27 cellular contexts compared by ENCODE assay signal in the genomic region with DNA sequence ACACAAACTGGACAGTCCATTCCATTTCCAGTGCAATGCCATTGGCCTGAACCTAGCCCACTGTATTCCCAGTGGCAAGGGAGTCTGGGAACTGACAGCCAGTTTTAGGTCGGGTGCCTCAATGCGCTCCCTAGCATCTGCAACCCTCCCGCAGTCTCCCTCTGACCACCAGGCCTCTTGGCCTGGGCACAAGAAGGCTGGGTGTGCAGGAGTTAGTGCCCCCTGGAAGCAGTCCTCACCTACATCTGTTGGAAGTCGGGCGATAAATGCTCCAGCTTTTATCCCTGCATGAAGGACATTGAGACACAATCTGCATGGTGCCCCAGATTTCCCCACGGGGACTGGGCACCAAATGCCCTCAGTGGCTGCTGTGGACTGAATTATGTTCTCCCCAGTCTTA. TPM values are rescaled to one million over a fixed set of nuclear protein-coding genes. Genes with fewer than 3 reads are reported as not detected.
DNase-seq lines count a peak whose midpoint lies in the region; ATAC-seq and TF ChIP-seq lines count a peak whose summit lies in the region.
"Had no signal": no experiment of that assay in that cellular context is flagged by ENCODE, and none has a peak within 500 bp of the region (broad histone marks: within the 10 kb centered on the region; RNA-seq: fewer than 3 reads in every experiment).

No MANE protein-coding gene starts in this region.

- DNase-seq in activated CD4-positive, alpha-beta T cell treated with anti-CD3 and anti-CD28 coated beads for 1 hour: peak; percentile 5
- DNase-seq in activated CD4-positive, alpha-beta T cell treated with anti-CD3 and anti-CD28 coated beads for 36 hours: no peak
- peak; percentile 1 for DNase-seq in DND-41
- DNase-seq in glutamatergic neuron: peak; percentile 1
- DNase-seq in sciatic nerve (ENCODE audit: low spot score): peak; percentile 19
- DNase-seq in stimulated activated CD4-positive, alpha-beta T cell treated with anti-CD3 and anti-CD28 coated beads, Interleukin-12 subunit alpha, Interleukin-12 subunit beta, amount 100 ng/mL, for 4 hours: no peak
- DNase-seq in NCI-H446 treated with DMSO at 0.1 percent for 48 hours (lab: John Stamatoyannopoulos, UW): no peak
- no peak for DNase-seq in SIG-M5 treated with dmso at 0.1 percent for 504 hours (lab: John Stamatoyannopoulos, UW; ENCODE audit: unreplicated experiment)
- DNase-seq: activated CD4-positive, alpha-beta memory T cell treated with anti-CD3 and anti-CD28 coated beads for 36 hours; activated naive CD4-positive, alpha-beta T cell treated with Interleukin-2 at 50 U/mL for 16 hours; AML-193; anterior cingulate cortex; dermis blood vessel endothelial cell; DMS79; kidney glomerular epithelial cell; NCI-H2081 treated with DMSO at 0.1 percent for 48 hours; NCI-H345; NCI-H82; nucleus accumbens; T1000 had no signal

- no peaks in the 10 kb centered on the region for H3K79me2 ChIP-seq in DND-41 (ENCODE audit: insufficient read depth, low read length)

- H3K4me2 ChIP-seq in DND-41 (ENCODE audit: insufficient read depth, low read length): no peak overlapping the region

- no peaks in the 10 kb centered on the region for H3K27me3 ChIP-seq in DND-41 (ENCODE audit: insufficient read depth, low read length, poor library complexity)
- H3K27me3 ChIP-seq: cardiac muscle cell had no signal

- CTCF ChIA-PET in activated CD4-positive, alpha-beta T cell treated with anti-CD3 and anti-CD28 coated beads for 36 hours (lab: Charles Lee): interaction anchor here (0.6 kb wide), 1 partner anchor 413 kb away, joined by 3 read pairs; no protein-coding TSS in a partner anchor

- intact Hi-C loops in activated CD4-positive, alpha-beta T cell treated with anti-CD3 and anti-CD28 coated beads for 36 hours (cut with DNase I, micrococcal nuclease): no loop called here
- intact Hi-C loops in sciatic nerve (cut with DNase I): no loop called here

- H3K4me1 ChIP-seq in DND-41 (ENCODE audit: insufficient read depth, low read length): peaks cover 24% of the 10 kb centered on the region

- H3K4me1 Mint-ChIP-seq in activated CD4-positive, alpha-beta T cell treated with anti-CD3 and anti-CD28 coated beads for 36 hours: no peaks in the 10 kb centered on the region
- H3K4me1 Mint-ChIP-seq in glutamatergic neuron (ENCODE audit: low read depth, unreplicated experiment): peaks cover 9% of the 10 kb centered on the region

- no peaks in the 10 kb centered on the region for H4K20me1 ChIP-seq in DND-41 (ENCODE audit: insufficient read depth, low read length)

- H3K27me3 Mint-ChIP-seq in activated CD4-positive, alpha-beta T cell treated with anti-CD3 and anti-CD28 coated beads for 36 hours: peaks cover 3% of the 10 kb centered on the region
- peaks cover 6% of the 10 kb centered on the region for H3K27me3 Mint-ChIP-seq in glutamatergic neuron (ENCODE audit: unreplicated experiment)

- no peaks in the 10 kb centered on the region for H3K36me3 ChIP-seq in DND-41 (ENCODE audit: insufficient read depth, low read length)
- H3K36me3 ChIP-seq: cardiac muscle cell, gastroesophageal sphincter, tibial nerve had no signal

- no peaks in the 10 kb centered on the region for H3K36me3 Mint-ChIP-seq in activated CD4-positive, alpha-beta T cell treated with anti-CD3 and anti-CD28 coated beads for 36 hours (ENCODE audit: low read depth)
- peaks cover 6% of the 10 kb centered on the region for H3K36me3 Mint-ChIP-seq in glutamatergic neuron (ENCODE audit: unreplicated experiment)
- H3K36me3 Mint-ChIP-seq: activated CD4-positive, alpha-beta memory T cell treated with anti-CD3 and anti-CD28 coated beads for 36 hours; memory B cell had no signal

- H3K9ac ChIP-seq in DND-41 (ENCODE audit: low read depth, low read length): no peak overlapping the region

- no peak overlapping the region for H3K27ac ChIP-seq in DND-41 (ENCODE audit: low read length)
- H3K27ac ChIP-seq: cardiac muscle cell, gastroesophageal sphincter, tibial nerve had no signal

- H3K4me3 ChIP-seq in DND-41 (ENCODE audit: low read depth in 1 of 2, low read length in 2 of 2): no peak overlapping the region
- H3K4me3 ChIP-seq: cardiac muscle cell, gastroesophageal sphincter, tibial nerve had no signal

- TF ChIP-seq CTCF in DND-41 (IDR thresholded peaks at IDR 0.05; ENCODE audit: borderline replicate concordance, extremely low read depth, low read length, poor library complexity, severe bottlenecking): no peak
- TF ChIP-seq CTCF in glutamatergic neuron (IDR thresholded peaks at IDR 0.05; ENCODE audit: partially characterized antibody, unreplicated experiment): no peak

- no peaks in the 10 kb centered on the region for H3K9me3 ChIP-seq in DND-41 (ENCODE audit: insufficient read depth, low read length, severe bottlenecking)

- H2AFZ ChIP-seq in DND-41 (ENCODE audit: low read depth, low read length): no peak overlapping the region

- no peak overlapping the region for H3K27ac Mint-ChIP-seq in activated CD4-positive, alpha-beta T cell treated with anti-CD3 and anti-CD28 coated beads for 36 hours
- no peak overlapping the region for H3K27ac Mint-ChIP-seq in glutamatergic neuron (ENCODE audit: unreplicated experiment)
- H3K27ac Mint-ChIP-seq: activated CD4-positive, alpha-beta memory T cell treated with anti-CD3 and anti-CD28 coated beads for 36 hours; memory B cell; stimulated activated naive CD8-positive, alpha-beta T cell treated with anti-CD3 and anti-CD28 coated beads, Interleukin-15, Interleukin-2, amounts not matched to agents 100 ng/mL and 50 ng/mL, for 24 hours had no signal

- no peaks in the 10 kb centered on the region for H3K9me3 Mint-ChIP-seq in activated CD4-positive, alpha-beta T cell treated with anti-CD3 and anti-CD28 coated beads for 36 hours (ENCODE audit: low read depth)
- H3K9me3 Mint-ChIP-seq in glutamatergic neuron (ENCODE audit: unreplicated experiment): peaks cover 10% of the 10 kb centered on the region
- H3K9me3 Mint-ChIP-seq: memory B cell; stimulated activated naive CD8-positive, alpha-beta T cell treated with anti-CD3 and anti-CD28 coated beads, Interleukin-15, Interleukin-2, amounts not matched to agents 100 ng/mL and 50 ng/mL, for 24 hours had no signal

- POLR2A ChIA-PET in activated CD4-positive, alpha-beta T cell treated with anti-CD3 and anti-CD28 coated beads for 36 hours (lab: Charles Lee): no interaction called here

- ATAC-seq in activated CD4-positive, alpha-beta T cell treated with anti-CD3 and anti-CD28 coated beads for 36 hours: no peak
- no peak for ATAC-seq in DND-41 (ENCODE audit: insufficient read depth, low read depth)
- no peak for ATAC-seq in sciatic nerve
- ATAC-seq: gastroesophageal sphincter had no signal

- H3K4me3 Mint-ChIP-seq in activated CD4-positive, alpha-beta T cell treated with anti-CD3 and anti-CD28 coated beads for 36 hours: no peak overlapping the region
- H3K4me3 Mint-ChIP-seq in glutamatergic neuron (ENCODE audit: unreplicated experiment): no peak overlapping the region
- H3K4me3 Mint-ChIP-seq: activated CD4-positive, alpha-beta memory T cell treated with anti-CD3 and anti-CD28 coated beads for 36 hours; memory B cell; stimulated activated naive CD8-positive, alpha-beta T cell treated with anti-CD3 and anti-CD28 coated beads, Interleukin-15, Interleukin-2, amounts not matched to agents 100 ng/mL and 50 ng/mL, for 24 hours had no signal

RNA-seq across cellular contexts. Expression of a gene that starts 12.7 kb away (rescaled TPM):
- not detected for total RNA-seq in activated CD4-positive, alpha-beta T cell treated with anti-CD3 and anti-CD28 coated beads for 36 hours
- total RNA-seq in glutamatergic neuron (ENCODE audit: unreplicated experiment) (not detected), sciatic nerve (not detected)
- total RNA-seq: A172; activated CD4-positive, alpha-beta memory T cell treated with anti-CD3 and anti-CD28 coated beads for 36 hours; cardiac muscle cell; dermis blood vessel endothelial cell; gastroesophageal sphincter; M059J; tibial nerve had no signal

RNA-seq across cellular contexts. Expression of a gene that starts 22.1 kb away (rescaled TPM):
- total RNA-seq in activated CD4-positive, alpha-beta T cell treated with anti-CD3 and anti-CD28 coated beads for 36 hours: not detected
- total RNA-seq in glutamatergic neuron (ENCODE audit: unreplicated experiment): not detected
- 0.89 TPM for total RNA-seq in sciatic nerve
- total RNA-seq: A172; activated CD4-positive, alpha-beta memory T cell treated with anti-CD3 and anti-CD28 coated beads for 36 hours; dermis blood vessel endothelial cell; M059J had no signal

RNA-seq across cellular contexts. Expression of a gene that starts 28.4 kb away (rescaled TPM):
- total RNA-seq in activated CD4-positive, alpha-beta T cell treated with anti-CD3 and anti-CD28 coated beads for 36 hours: not detected
- not detected for total RNA-seq in glutamatergic neuron (ENCODE audit: unreplicated experiment)
- total RNA-seq in sciatic nerve: not detected
- total RNA-seq: A172; activated CD4-positive, alpha-beta memory T cell treated with anti-CD3 and anti-CD28 coated beads for 36 hours; cardiac muscle cell; dermis blood vessel endothelial cell; gastroesophageal sphincter; tibial nerve had no signal

Comparison
In these comparisons a context has a peak if more than half of its experiments do, and no peak if none do; other contexts are left out.
1. DNase-seq: peak in activated CD4-positive, alpha-beta T cell treated with anti-CD3 and anti-CD28 coated beads for 1 hour (single experiment), DND-41 (single experiment), glutamatergic neuron (single experiment) and sciatic nerve (single experiment); none in activated CD4-positive, alpha-beta T cell treated with anti-CD3 and anti-CD28 coated beads for 36 hours (single experiment), stimulated activated CD4-positive, alpha-beta T cell treated with anti-CD3 and anti-CD28 coated beads, Interleukin-12 subunit alpha, Interleukin-12 subunit beta, amount 100 ng/mL, for 4 hours (single experiment), NCI-H446 treated with DMSO at 0.1 percent for 48 hours (single experiment) and SIG-M5 treated with dmso at 0.1 percent for 504 hours (single experiment).